In the genomic region with DNA sequence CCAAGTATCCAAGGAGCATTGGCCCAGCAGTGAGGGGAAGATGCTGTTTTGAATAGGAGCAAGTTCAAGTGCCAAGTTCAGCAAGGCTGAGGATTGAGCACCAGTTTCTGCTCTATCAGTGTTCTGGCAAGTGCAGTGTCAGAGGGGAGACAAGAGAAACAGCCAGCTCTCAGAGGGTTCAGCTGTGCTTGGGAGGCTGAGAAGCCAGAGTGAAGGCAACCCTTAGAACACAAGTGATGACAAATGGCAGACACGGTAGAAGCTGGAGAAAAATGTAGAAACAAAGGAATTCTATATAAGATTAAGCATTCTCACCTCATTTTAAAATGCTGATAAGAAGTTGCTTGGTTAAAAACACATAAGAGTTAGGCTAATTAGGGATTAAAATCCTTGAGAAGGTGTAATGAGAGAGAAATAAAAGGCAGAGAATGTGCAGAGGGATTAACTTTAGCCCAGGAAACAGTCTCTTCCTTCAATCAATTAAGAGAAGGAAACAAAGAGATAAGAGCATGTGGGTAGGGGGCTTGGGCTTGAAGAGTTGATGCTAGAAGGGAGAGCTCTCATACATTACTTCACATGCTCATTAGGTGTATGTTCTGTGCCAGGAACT, we compare ENCODE assay signal across 22 cellular contexts.
A peak's percentile ranks its signal among the peaks of the same experiment; 100 is the strongest.
DNase-seq lines count a peak whose midpoint lies in the region; ATAC-seq and TF ChIP-seq lines count a peak whose summit lies in the region.
"Had no signal": no experiment of that assay in that cellular context is flagged by ENCODE, and none has a peak within 500 bp of the region (broad histone marks: within the 10 kb centered on the region; RNA-seq: fewer than 3 reads in every experiment).

No MANE protein-coding gene starts in this region.

- H3K27ac ChIP-seq in mesendoderm (ENCODE audit: low read depth, low read length) (no peak overlapping the region), esophagus muscularis mucosa (replicated peaks in 1 of 4) (no peak overlapping the region)
- H3K27ac ChIP-seq: 22Rv1; A549; BLaER1 treated with 17β-estradiol and CSF1 and Interleukin-3, amounts not matched to agents 10 nM and 100 nM; C4-2B had no signal

- no peak for TF ChIP-seq EP300 in esophagus muscularis mucosa (IDR thresholded peaks at IDR 0.05)

- H3K23ac ChIP-seq in mesendoderm (ENCODE audit: low read length), result no peak overlapping the region

- no peak for TF ChIP-seq CTCF in esophagus muscularis mucosa (IDR thresholded peaks at IDR 0.05)

- H3K27me3 Mint-ChIP-seq in activated T-cell treated with anti-CD3 and anti-CD28 coated beads, Interleukin-2, amount 50 U/mL, for 72 hours (ENCODE audit: low read depth), result no peaks in the 10 kb centered on the region
- H3K27me3 Mint-ChIP-seq: B cell had no signal

- no peak for TF ChIP-seq POLR2A in esophagus muscularis mucosa (IDR thresholded peaks at IDR 0.05; ENCODE audit: low read depth)

- peaks cover 2% of the 10 kb centered on the region for H3K4me1 ChIP-seq in mesendoderm (ENCODE audit: control insufficient read depth, low read depth, low read length)
- H3K4me1 ChIP-seq in esophagus muscularis mucosa, result no peaks in the 10 kb centered on the region
- H3K4me1 ChIP-seq: A549 had no signal

- H3K9ac ChIP-seq in mesendoderm (ENCODE audit: low read length), result no peak overlapping the region
- H3K9ac ChIP-seq: BLaER1 treated with 17β-estradiol and CSF1 and Interleukin-3, amounts not matched to agents 10 nM and 100 nM had no signal

- no peaks in the 10 kb centered on the region for H3K79me2 ChIP-seq in mesendoderm (ENCODE audit: control insufficient read depth, insufficient read depth, low read length)

- H3K4me3 Mint-ChIP-seq in activated T-cell treated with anti-CD3 and anti-CD28 coated beads, Interleukin-2, amount 50 U/mL, for 72 hours, result no peak overlapping the region
- H3K4me3 Mint-ChIP-seq: B cell; CD4-positive, alpha-beta T cell; CD8-positive, alpha-beta T cell had no signal

- no peaks in the 10 kb centered on the region for H3K79me1 ChIP-seq in mesendoderm (ENCODE audit: low read length)

- no CpG with 5 or more reads among the region's 1 CpG for WGBS in mesendoderm (ENCODE audit: extremely low coverage, insufficient coverage, low lambda C conversion rate)
- 25% methylated on average over 1 of the region's 1 CpG for WGBS in esophagus muscularis mucosa

- no peak overlapping the region for H4K5ac ChIP-seq in mesendoderm (ENCODE audit: low read length)

- H2BK120ac ChIP-seq in mesendoderm (ENCODE audit: low read depth, low read length), result no peak overlapping the region

- no peak for DNase-seq in activated T-cell treated with anti-CD3 and anti-CD28 coated beads, Interleukin-2, amount 50 U/mL, for 72 hours
- no peak for DNase-seq in activated T-cell treated with anti-CD3 and anti-CD28 coated beads, Interleukin-2, amount 50 U/mL, for 1 hour
- DNase-seq in mesendoderm (peak; percentile 61), esophagus muscularis mucosa (ENCODE audit: extremely low spot score) (no peak), H4 (ENCODE audit: low spot score) (no peak)
- DNase-seq: AML-193; CD4-positive, alpha-beta T cell; CD8-positive, alpha-beta T cell; COR-L47; DMS 273 treated with DMSO at 0.1 percent for 48 hours; DMS153; DMS53; DMS79; DND-41; EL; GDM1 had no signal

- no peak overlapping the region for H2AK5ac ChIP-seq in mesendoderm (ENCODE audit: low read length)

- no peaks in the 10 kb centered on the region for H3K36me3 ChIP-seq in mesendoderm (ENCODE audit: control insufficient read depth, insufficient read depth, low read length)
- no peaks in the 10 kb centered on the region for H3K36me3 ChIP-seq in esophagus muscularis mucosa
- H3K36me3 ChIP-seq: BLaER1 treated with 17β-estradiol and CSF1 and Interleukin-3, amounts not matched to agents 10 nM and 100 nM had no signal

- no peak for ATAC-seq in activated T-cell treated with anti-CD3 and anti-CD28 coated beads, Interleukin-2, amount 50 U/mL, for 72 hours (replicated peaks in 1 of 2)
- ATAC-seq: A549; CD8-positive, alpha-beta T cell; GM12878 had no signal

- peaks cover 5% of the 10 kb centered on the region for H3K4me1 Mint-ChIP-seq in activated T-cell treated with anti-CD3 and anti-CD28 coated beads, Interleukin-2, amount 50 U/mL, for 72 hours (ENCODE audit: low read depth)
- H3K4me1 Mint-ChIP-seq: B cell had no signal

- H3K56ac ChIP-seq in mesendoderm (ENCODE audit: low read length), result no peak overlapping the region

- H3K9me3 Mint-ChIP-seq in activated T-cell treated with anti-CD3 and anti-CD28 coated beads, Interleukin-2, amount 50 U/mL, for 72 hours, result peaks cover 2 to 3% of the 10 kb centered on the region in 2 donors
- H3K9me3 Mint-ChIP-seq: CD4-positive, alpha-beta T cell; CD8-positive, alpha-beta T cell had no signal

- H3K27ac Mint-ChIP-seq in activated T-cell treated with anti-CD3 and anti-CD28 coated beads, Interleukin-2, amount 50 U/mL, for 72 hours, result peak overlapping the region; percentile 39
- H3K27ac Mint-ChIP-seq: B cell; CD4-positive, alpha-beta T cell; CD8-positive, alpha-beta T cell had no signal

- no peak overlapping the region for H3K4ac ChIP-seq in mesendoderm (ENCODE audit: low read depth, low read length)

- no peaks in the 10 kb centered on the region for H3K27me3 ChIP-seq in mesendoderm (ENCODE audit: insufficient read depth, low read length, poor library complexity)
- H3K27me3 ChIP-seq in esophagus muscularis mucosa, result peaks cover 0 to 29% (median 2%) of the 10 kb centered on the region in 4 donors
- H3K27me3 ChIP-seq: BLaER1 treated with 17β-estradiol and CSF1 and Interleukin-3, amounts not matched to agents 10 nM and 100 nM had no signal

- peaks cover 0 to 10% (median 5%) of the 10 kb centered on the region in 4 donors for H3K9me3 ChIP-seq in esophagus muscularis mucosa
- H3K9me3 ChIP-seq: A549 had no signal

- no peak overlapping the region for H2BK5ac ChIP-seq in mesendoderm (ENCODE audit: low read length)

- no peaks in the 10 kb centered on the region for H3K36me3 Mint-ChIP-seq in activated T-cell treated with anti-CD3 and anti-CD28 coated beads, Interleukin-2, amount 50 U/mL, for 72 hours (ENCODE audit: insufficient read depth in 2 of 2)
- H3K36me3 Mint-ChIP-seq: CD8-positive, alpha-beta T cell had no signal

- H3K4me3 ChIP-seq in mesendoderm (ENCODE audit: low read length) (no peak overlapping the region), esophagus muscularis mucosa (no peak overlapping the region)
- H3K4me3 ChIP-seq: A549; BLaER1 treated with 17β-estradiol and CSF1 and Interleukin-3, amounts not matched to agents 10 nM and 100 nM; GM12878 had no signal

- H2BK15ac ChIP-seq in mesendoderm (replicated peaks; ENCODE audit: low read depth), result no peak overlapping the region

- H4K8ac ChIP-seq in mesendoderm (ENCODE audit: low read depth, low read length), result no peak overlapping the region

- no peak overlapping the region for H3K4me2 ChIP-seq in mesendoderm (ENCODE audit: low read length)
- H3K4me2 ChIP-seq: A549; BLaER1 treated with 17β-estradiol and CSF1 and Interleukin-3, amounts not matched to agents 10 nM and 100 nM had no signal

- no peak overlapping the region for H3K18ac ChIP-seq in mesendoderm (ENCODE audit: low read length)

- intact Hi-C loops in esophagus muscularis mucosa (cut with DNase I), result no loop called here
